Comparison of ENCODE assay signal across 15 cellular contexts in the genomic region with DNA sequence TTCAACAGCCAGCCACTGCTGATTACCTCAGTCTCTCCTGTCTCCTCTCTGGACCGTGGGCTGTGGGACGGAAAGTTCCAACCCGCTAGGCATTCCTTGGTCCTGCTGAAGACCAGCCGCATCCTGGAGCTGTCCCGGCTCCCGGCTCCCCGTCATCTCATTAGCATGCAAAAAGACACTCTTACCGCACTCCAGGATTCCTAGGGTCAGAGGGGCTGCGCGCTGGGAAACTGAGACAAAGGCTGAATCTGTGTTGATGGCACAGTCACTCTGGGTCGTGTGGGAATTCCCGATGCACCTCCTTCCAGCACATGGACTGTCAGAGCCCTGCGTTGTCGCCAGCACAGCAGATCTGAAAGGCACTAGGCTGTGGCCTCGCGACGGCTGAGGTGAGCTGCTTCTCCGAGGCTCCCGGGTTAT.
DNase-seq lines count a peak whose midpoint lies in the region; ATAC-seq and TF ChIP-seq lines count a peak whose summit lies in the region.
"Had no signal": no experiment of that assay in that cellular context is flagged by ENCODE, and none has a peak within 500 bp of the region (broad histone marks: within the 10 kb centered on the region; RNA-seq: fewer than 3 reads in every experiment).

No MANE protein-coding gene starts in this region.

- peaks cover 28% of the 10 kb centered on the region for H3K4me1 Mint-ChIP-seq in GM23338

- H3K9me3 Mint-ChIP-seq in GM23338, result peaks cover 10% of the 10 kb centered on the region; the same call in 1 of the 3 replicates

- no peaks in the 10 kb centered on the region for H3K27me3 ChIP-seq in GM23338 (ENCODE audit: insufficient read depth)
- peaks cover 11% of the 10 kb centered on the region for H3K27me3 ChIP-seq in iPS-18a (ENCODE audit: control insufficient read depth, insufficient read depth, low read length)
- H3K27me3 ChIP-seq: foreskin keratinocyte had no signal

- peaks cover 21% of the 10 kb centered on the region for H3K36me3 Mint-ChIP-seq in GM23338 (ENCODE audit: low read depth)

- H3K4me1 ChIP-seq in GM23338 (ENCODE audit: insufficient read depth) (peaks cover 23% of the 10 kb centered on the region), iPS-18a (ENCODE audit: control insufficient read depth, low read depth, low read length) (peaks cover 20% of the 10 kb centered on the region)
- H3K4me1 ChIP-seq: foreskin keratinocyte had no signal

- peaks cover 44% of the 10 kb centered on the region for H3K79me2 ChIP-seq in GM23338 (replicated peaks; ENCODE audit: insufficient read depth)

- no peak overlapping the region for H3K9ac ChIP-seq in iPS-18a (ENCODE audit: low read length)

- DNase-seq in GM23338 (ENCODE audit: low spot score) (peak; percentile 89), astrocyte of the hippocampus (ENCODE audit: low read depth, low spot score) (peak; percentile 75), retina (peak; percentile 75), cerebellar cortex (ENCODE audit: low spot score) (no peak)
- DNase-seq: activated CD4-positive, alpha-beta T cell treated with anti-CD3 and anti-CD28 coated beads, Interleukin-2, amount 50 U/mL, for 48 hours; anterior cingulate cortex; DMS53; foreskin keratinocyte; NCI-H1694; NCI-H510A had no signal

- peak overlapping the region; percentile 63 for H3K4me2 ChIP-seq in GM23338

- H3K9me3 ChIP-seq in iPS-18a (ENCODE audit: control insufficient read depth, low read depth, low read length), result no peaks in the 10 kb centered on the region

- H3K27ac Mint-ChIP-seq in GM23338, result no peak overlapping the region; the same call in 1 of the 2 replicates
- H3K27ac Mint-ChIP-seq: progenitor cell of endocrine pancreas had no signal

- H2AFZ ChIP-seq in GM23338, result no peak overlapping the region

- H3K9me2 ChIP-seq in GM23338 (ENCODE audit: insufficient read depth), result no peaks in the 10 kb centered on the region

- peaks cover 6% of the 10 kb centered on the region; the same call in 1 of the 2 replicates for H3F3A ChIP-seq in GM23338 (replicated peaks; ENCODE audit: low read depth)

- H3K4me3 ChIP-seq in GM23338 (peak overlapping the region; percentile 29), iPS-18a (ENCODE audit: low read length) (peak overlapping the region; percentile 41)

- no peak for TF ChIP-seq CTCF in GM23338 (conservative IDR thresholded peaks at IDR 0.05; ENCODE audit: low read depth in 2 of 2)

- H3K27ac ChIP-seq in GM23338 (ENCODE audit: low read depth) (peak overlapping the region; percentile 71), iPS-18a (ENCODE audit: low read length) (no peak overlapping the region)
- H3K27ac ChIP-seq: foreskin keratinocyte had no signal

- H3K36me3 ChIP-seq in GM23338 (ENCODE audit: insufficient read depth) (no peaks in the 10 kb centered on the region), iPS-18a (ENCODE audit: control insufficient read depth, low read depth, low read length) (no peaks in the 10 kb centered on the region)

- peak overlapping the region; percentile 63 for H3K4me3 Mint-ChIP-seq in GM23338

- peaks cover 16% of the 10 kb centered on the region for H3K27me3 Mint-ChIP-seq in GM23338 (ENCODE audit: insufficient read depth, low read depth, poor library complexity)
- H3K27me3 Mint-ChIP-seq: progenitor cell of endocrine pancreas had no signal

- peaks cover 13% of the 10 kb centered on the region for H4K20me1 ChIP-seq in GM23338 (replicated peaks; ENCODE audit: insufficient read depth)

- peak; percentile 95 for ATAC-seq in GM23338
- no peak for ATAC-seq in GM19351 (IDR thresholded peaks at IDR 0.05; ENCODE audit: unreplicated experiment)
- ATAC-seq in GM21390 (IDR thresholded peaks at IDR 0.05; ENCODE audit: unreplicated experiment), result no peak
- no peak for ATAC-seq in GM21619 (IDR thresholded peaks at IDR 0.05; ENCODE audit: unreplicated experiment)
- ATAC-seq: foreskin keratinocyte had no signal

TF ChIP-seq in GM23338, 12 proteins besides CTCF, POLR2A, EP300 and RAD21 (continues in another document):
- TF ChIP-seq ZNF462 (CRISPR knock-in tag; IDR thresholded peaks at IDR 0.05) (no peak), STAT1 (IDR thresholded peaks at IDR 0.05; ENCODE audit: unreplicated experiment) (no peak), EZH2 (IDR thresholded peaks at IDR 0.05; ENCODE audit: low read depth, unreplicated experiment) (no peak), ETS1 (IDR thresholded peaks at IDR 0.05) (no peak), JUNB (IDR thresholded peaks at IDR 0.05; ENCODE audit: unreplicated experiment) (no peak), CREB1 (CRISPR knock-in tag; IDR thresholded peaks at IDR 0.05; ENCODE audit: low read depth) (no peak; the same call in 1 of the 2 replicates)
